Comparison of ENCODE assay signal across 23 cellular contexts in the genomic region with DNA sequence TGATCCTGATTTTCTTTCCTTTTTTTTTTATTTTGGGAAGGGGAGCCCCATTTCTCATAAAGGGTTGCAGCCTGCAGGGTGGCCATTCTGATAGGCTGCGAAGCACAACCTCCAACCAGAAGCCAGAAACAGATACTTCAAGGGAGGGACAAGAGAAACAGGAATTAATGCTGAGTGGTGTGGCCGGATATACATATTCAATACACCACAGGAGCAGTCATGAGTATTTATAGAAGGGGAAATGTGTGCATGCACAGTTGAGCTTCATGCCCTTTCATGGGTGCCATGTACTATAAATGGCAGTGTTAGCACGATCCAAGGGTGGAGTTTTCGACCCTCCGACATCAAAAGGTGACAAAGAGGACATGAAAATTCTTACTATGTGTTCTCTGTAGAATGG.
"Had no signal": no experiment of that assay in that cellular context is flagged by ENCODE, and none has a peak within 500 bp of the region (broad histone marks: within the 10 kb centered on the region; RNA-seq: fewer than 3 reads in every experiment).

No MANE protein-coding gene starts in this region.

- DNase-seq: activated CD4-positive, alpha-beta T cell treated with anti-CD3 and anti-CD28 coated beads for 1 hour; activated CD4-positive, alpha-beta T cell treated with anti-CD3 and anti-CD28 coated beads, Interleukin-2, amount 10 ng/mL, durations not matched to agents 7 days and 5 days; activated CD8-positive, alpha-beta T cell treated with anti-CD3 and anti-CD28 coated beads for 36 hours; activated gamma-delta T cell treated with Interleukin-2 at 50 U/mL for 16 hours; activated naive CD4-positive, alpha-beta T cell treated with anti-CD3 and anti-CD28 coated beads, Interleukin-2, amount 50 U/mL, for 16 hours; activated T-cell treated with anti-CD3 and anti-CD28 coated beads, Interleukin-2, amount 50 U/mL, for 4 hours; amniotic stem cell; brain microvascular endothelial cell; dorsolateral prefrontal cortex; effector memory CD4-positive, alpha-beta T cell; head of caudate nucleus; hippocampal formation; kidney; left colon; naive thymus-derived CD4-positive, alpha-beta T cell; ovary; right lobe of liver; stimulated activated CD4-positive, alpha-beta T cell treated with anti-CD3 and anti-CD28 coated beads, Interleukin-12 subunit alpha, Interleukin-12 subunit beta, amount 100 ng/mL, for 4 hours; stimulated activated CD4-positive, alpha-beta T cell treated with anti-CD3 and anti-CD28 coated beads, Interleukin-4, amount 100 ng/mL, for 1 hour; stimulated activated naive CD8-positive, alpha-beta T cell treated with anti-CD3 and anti-CD28 coated beads, Interleukin-15, Interleukin-2, amounts not matched to agents 100 U/mL and 50 U/mL, for 24 hours; testis; transverse colon had no signal

- ATAC-seq: activated CD8-positive, alpha-beta T cell treated with anti-CD3 and anti-CD28 coated beads for 36 hours; activated T-cell treated with anti-CD3 and anti-CD28 coated beads, Interleukin-2, amount 50 U/mL, for 4 hours; activated T-helper 17 cell treated with anti-CD3 and anti-CD28 coated beads, Interleukin-2, amount 50 U/mL, for 72 hours; left colon; naive thymus-derived CD4-positive, alpha-beta T cell; right lobe of liver; stimulated activated naive CD8-positive, alpha-beta T cell treated with anti-CD3 and anti-CD28 coated beads, Interleukin-15, Interleukin-2, amounts not matched to agents 100 U/mL and 50 U/mL, for 24 hours had no signal
